In genomic region chr14:20934148-20934762, GRCh38 we compare ENCODE assay signal across 8 cellular contexts. TPM values are rescaled to one million over a fixed set of nuclear protein-coding genes. Genes with fewer than 3 reads are reported as not detected.
A peak's percentile ranks its signal among the peaks of the same experiment; 100 is the strongest.
DNase-seq lines count a peak whose midpoint lies in the region; ATAC-seq and TF ChIP-seq lines count a peak whose summit lies in the region.

No MANE protein-coding gene starts in this region.

- H3K27me3 ChIP-seq in cardiac muscle cell (no peaks in the 10 kb centered on the region), WERI-Rb-1 (ENCODE audit: insufficient read depth, low read depth, severe bottlenecking) (peaks cover 58% of the 10 kb centered on the region)

- intact Hi-C loops in cardiac septum (cut with DNase I), result no loop called here

- H3K9me3 ChIP-seq in cardiac muscle cell (ENCODE audit: low read depth), result no peaks in the 10 kb centered on the region
- H3K9me3 ChIP-seq in WERI-Rb-1 (ENCODE audit: severe bottlenecking), result no peaks in the 10 kb centered on the region

- peak; percentile 69 for TF ChIP-seq CTCF in cardiac muscle cell (IDR thresholded peaks at IDR 0.05; ENCODE audit: low read depth, low read length)
- peak; percentile 79 for TF ChIP-seq CTCF in WERI-Rb-1 (IDR thresholded peaks at IDR 0.05; ENCODE audit: low read depth, low read length)
- TF ChIP-seq CTCF in foreskin fibroblast (IDR thresholded peaks at IDR 0.05; ENCODE audit: low read depth, low read length), result peak; percentile 51

- H3K4me3 ChIP-seq in cardiac muscle cell, result no peak overlapping the region
- H3K4me3 ChIP-seq in WERI-Rb-1 (ENCODE audit: low read depth, low read length), result no peak overlapping the region
- no peak overlapping the region for H3K4me3 ChIP-seq in foreskin fibroblast (ENCODE audit: low read depth in 1 of 2, low read length in 2 of 2)

- H3K27ac ChIP-seq in cardiac muscle cell, result no peak overlapping the region
- H3K27ac ChIP-seq in WERI-Rb-1, result no peak overlapping the region

- no peaks in the 10 kb centered on the region for H3K4me1 ChIP-seq in cardiac muscle cell (ENCODE audit: low read depth)

- no peak for ATAC-seq in GM18498 (IDR thresholded peaks at IDR 0.05; ENCODE audit: unreplicated experiment)

- H3K36me3 ChIP-seq in cardiac muscle cell, result no peaks in the 10 kb centered on the region
- H3K36me3 ChIP-seq in WERI-Rb-1, result no peaks in the 10 kb centered on the region

- DNase-seq in cardiac muscle cell (ENCODE audit: low read depth in 1 of 2, low spot score in 1 of 2) (peak; percentile 38 to 44), cardiac septum (ENCODE audit: low spot score) (no peak), WERI-Rb-1 (peak; percentile 39), foreskin fibroblast (peak in 1 of 2 donors; percentile 24), dedifferentiated amniotic fluid mesenchymal stem cell (ENCODE audit: extremely low spot score) (no peak), NCI-H2107 (lab: John Stamatoyannopoulos, UW) (no peak)
- peak; percentile 14 to 33 for DNase-seq in stimulated activated CD4-positive, alpha-beta T cell treated with anti-CD3 and anti-CD28 coated beads, Interleukin-15, amount 100 ng/mL, for 48 hours (ENCODE audit: low read depth in 2 of 2)

RNA-seq across cellular contexts. Expression of gene RNASE2, which starts 21.0 kb away (rescaled TPM):
- total RNA-seq in cardiac muscle cell (not detected in 2 replicates), cardiac septum (0.89 TPM)
- not detected in 2 replicates for polyA plus RNA-seq in cardiac muscle cell

RNA-seq across cellular contexts. Expression of gene RNASE3, which starts 43.1 kb away (rescaled TPM):
- total RNA-seq in cardiac muscle cell (not detected in 2 replicates), cardiac septum (not detected)
- not detected in 2 replicates for polyA plus RNA-seq in cardiac muscle cell

RNA-seq across cellular contexts. Expression of gene METTL17, which starts 55.5 kb away (rescaled TPM):
- 152 and 172 TPM in 2 replicates for total RNA-seq in cardiac muscle cell
- polyA plus RNA-seq in cardiac muscle cell, result 122 and 127 TPM in 2 replicates
- total RNA-seq in cardiac septum, result 34.6 TPM

Comparison
In these comparisons a context has a peak if more than half of its experiments do, and no peak if none do; other contexts are left out.
1. DNase-seq: peak in cardiac muscle cell (2 of 2), WERI-Rb-1 (single experiment) and stimulated activated CD4-positive, alpha-beta T cell treated with anti-CD3 and anti-CD28 coated beads, Interleukin-15, amount 100 ng/mL, for 48 hours (2 of 2); none in cardiac septum (single experiment), dedifferentiated amniotic fluid mesenchymal stem cell (single experiment) and NCI-H2107 (single experiment).
2. Peak in every context shown above with its lines, with median percentiles within 50 percentile points of each other: CTCF ChIP-seq.